Comparison of ENCODE assay signal across 16 cellular contexts in the genomic region with DNA sequence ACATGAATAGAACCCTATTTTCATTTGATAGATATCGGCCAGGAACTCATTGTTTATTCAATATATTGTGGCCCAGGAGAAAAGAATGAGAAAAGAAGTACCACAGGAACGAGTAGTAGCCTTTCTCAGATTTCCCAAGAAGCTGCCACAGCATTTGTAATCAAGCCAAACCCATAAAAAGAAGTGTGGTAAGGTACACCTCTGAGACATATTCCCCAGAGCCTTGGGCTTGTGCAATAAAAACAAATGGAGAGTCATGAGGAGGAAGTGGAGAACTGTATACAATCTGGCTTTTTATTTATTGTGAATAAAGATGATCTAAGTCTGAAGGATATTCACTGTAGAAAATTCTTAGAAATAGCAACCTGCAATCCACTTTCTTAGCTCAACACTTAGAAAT. TPM values are rescaled to one million over a fixed set of nuclear protein-coding genes. Genes with fewer than 3 reads are reported as not detected.
A peak's percentile ranks its signal among the peaks of the same experiment; 100 is the strongest.
DNase-seq lines count a peak whose midpoint lies in the region; ATAC-seq and TF ChIP-seq lines count a peak whose summit lies in the region.
"Had no signal": no experiment of that assay in that cellular context is flagged by ENCODE, and none has a peak within 500 bp of the region (broad histone marks: within the 10 kb centered on the region; RNA-seq: fewer than 3 reads in every experiment).

No MANE protein-coding gene starts in this region.

- H3K27me3 ChIP-seq in left lung, result no peaks in the 10 kb centered on the region

- in situ Hi-C loops in astrocyte of the spinal cord (cut with HindIII; ENCODE audit: low sequenced_read_pairs), result no loop called here

- no peaks in the 10 kb centered on the region for H3K4me1 ChIP-seq in left lung

- no peaks in the 10 kb centered on the region for H3K36me3 ChIP-seq in left lung

- intact Hi-C loops in left lung (cut with DNase I), result no loop called here

- no peak for ATAC-seq in GM19397 (IDR thresholded peaks at IDR 0.05; ENCODE audit: unreplicated experiment)
- ATAC-seq in left lung, result no peak
- ATAC-seq: activated T-cell treated with anti-CD3 and anti-CD28 coated beads, Interleukin-2, amount 50 U/mL, for 4 hours had no signal

- TF ChIP-seq CTCF in AG10803 (conservative IDR thresholded peaks at IDR 0.05; ENCODE audit: low read length) (no peak), astrocyte of the spinal cord (IDR thresholded peaks at IDR 0.05; ENCODE audit: low read depth, low read length) (no peak), left lung (IDR thresholded peaks at IDR 0.05) (no peak)

- no peak overlapping the region for H3K4me3 ChIP-seq in AG10803 (ENCODE audit: low read length)
- no peak overlapping the region for H3K4me3 ChIP-seq in astrocyte of the spinal cord (ENCODE audit: low read depth, low read length)
- no peak overlapping the region for H3K4me3 ChIP-seq in left lung

- DNase-seq in AG10803 (ENCODE audit: low read depth), result peak; percentile 94
- DNase-seq in LHCN-M2 (ENCODE audit: low read depth), result peak; percentile 45
- DNase-seq in astrocyte of the spinal cord (ENCODE audit: low read depth, low spot score), result peak; percentile 84
- DNase-seq in kidney tubule cell (ENCODE audit: low spot score), result peak; percentile 41
- no peak for DNase-seq in HT-29 (ENCODE audit: low spot score)
- no peak for DNase-seq in left lung
- no peak for DNase-seq in activated T-cell treated with anti-CD3 and anti-CD28 coated beads, Interleukin-2, amount 50 U/mL, for 1 hour
- DNase-seq: activated T-cell treated with anti-CD3 and anti-CD28 coated beads, Interleukin-2, amount 50 U/mL, for 4 hours; CD4-positive, CD25-positive, alpha-beta regulatory T cell; erythroblast; immature natural killer cell; naive B cell; NCI-H1048; NCI-H526 treated with DMSO at 0.1 percent for 48 hours; stimulated activated CD4-positive, alpha-beta T cell treated with anti-CD3 and anti-CD28 coated beads, Interleukin-15, amount 100 ng/mL, for 24 hours had no signal

- H3K9me3 ChIP-seq in left lung, result no peaks in the 10 kb centered on the region

- no peak overlapping the region for H3K27ac ChIP-seq in left lung

RNA-seq across cellular contexts. Expression of a gene that starts 36.7 kb away (rescaled TPM):
- total RNA-seq in LHCN-M2 (2014; rRNA removed) (not detected in 2 replicates), left lung (1 to 10 TPM in 1 of 2 donors, under 1 TPM in 1; 0.93 to 3.3 TPM)
- polyA plus RNA-seq in LHCN-M2 (2012), result 0.07 TPM
- total RNA-seq in HT-29 (2014; rRNA removed; shearing (Covaris generic)), result not detected in 2 replicates
- total RNA-seq: CD4-positive, CD25-positive, alpha-beta regulatory T cell had no signal
- polyA plus RNA-seq: CD4-positive, CD25-positive, alpha-beta regulatory T cell; immature natural killer cell had no signal

Comparison
In these comparisons a context has a peak if more than half of its experiments do, and no peak if none do; other contexts are left out.
1. DNase-seq: peak in AG10803 (single experiment), LHCN-M2 (single experiment), astrocyte of the spinal cord (single experiment) and kidney tubule cell (single experiment); none in HT-29 (single experiment), left lung (0 of 2) and activated T-cell treated with anti-CD3 and anti-CD28 coated beads, Interleukin-2, amount 50 U/mL, for 1 hour (single experiment).